In genomic region chr5:38809388-38810359, GRCh38 we compare ENCODE assay signal across 9 cellular contexts. TPM values are rescaled to one million over a fixed set of nuclear protein-coding genes. Genes with fewer than 3 reads are reported as not detected.
DNase-seq lines count a peak whose midpoint lies in the region; ATAC-seq, FAIRE-seq and TF ChIP-seq lines count a peak whose summit lies in the region.
"Had no signal": no experiment of that assay in that cellular context is flagged by ENCODE, and none has a peak within 500 bp of the region (broad histone marks: within the 10 kb centered on the region; RNA-seq: fewer than 3 reads in every experiment).

No MANE protein-coding gene starts in this region.

- H3K9me3 ChIP-seq in A673 (ENCODE audit: low read depth, low read length, poor library complexity, severe bottlenecking) (no peaks in the 10 kb centered on the region), OCI-LY3 (ENCODE audit: insufficient read depth, low read length) (no peaks in the 10 kb centered on the region), ovary (no peaks in the 10 kb centered on the region)

- WGBS in ovary, 3 donors, result 13 to 15% (median 13%) methylated on average over 14 of the region's 14 CpGs

- POLR2A ChIA-PET in A673 (lab: Charles Lee; ENCODE audit: low non-redundant PET), result interaction anchor here (0.6 to 0.7 kb wide), 2 partner anchors 91 to 284 kb away, joined by 3 read pairs; no protein-coding TSS in a partner anchor

- peak overlapping the region; percentile 16; the same call in 1 of the 2 replicates for H3K4me2 ChIP-seq in OCI-LY3 (ENCODE audit: low read length)

- TF ChIP-seq EP300 in ovary (IDR thresholded peaks at IDR 0.05), result no peak

- H3K27me3 Mint-ChIP-seq in activated T-helper 2 cell treated with anti-CD3 and anti-CD28 coated beads, Interferon-gamma antibody, Interleukin-2, Interleukin-4, amounts not matched to agents 10 μg/mL and 5 μg/mL and 100 μg/mL, durations not matched to agents 14 hours and 24 hours and 36 hours (ENCODE audit: low read depth), result peaks cover 14% of the 10 kb centered on the region

- no peak overlapping the region for H3K9ac ChIP-seq in OCI-LY3 (ENCODE audit: low read length)

- H3K4me3 Mint-ChIP-seq in activated T-helper 2 cell treated with anti-CD3 and anti-CD28 coated beads, Interferon-gamma antibody, Interleukin-2, Interleukin-4, amounts not matched to agents 10 μg/mL and 5 μg/mL and 100 μg/mL, durations not matched to agents 14 hours and 24 hours and 36 hours (ENCODE audit: low read depth), result no peak overlapping the region

- H4K20me1 ChIP-seq in OCI-LY3 (ENCODE audit: insufficient read depth, low read length), result no peaks in the 10 kb centered on the region

- no peak for FAIRE-seq in urothelium cell line (lab: Jason Lieb, UNC)

- BruUV-seq in A673 (replicated peaks; lab: Mats Ljungman, UMichigan), result TSS peak; percentile 45

- H3K4me3 ChIP-seq in A673 (ENCODE audit: low read depth, low read length, poor library complexity, severe bottlenecking) (no peak overlapping the region), OCI-LY3 (ENCODE audit: low read length) (no peak overlapping the region), ovary (no peak overlapping the region)

- H3K27me3 ChIP-seq in A673 (replicated peaks; ENCODE audit: insufficient read depth, low read depth, low read length, poor library complexity) (no peaks in the 10 kb centered on the region), OCI-LY3 (ENCODE audit: low read depth, low read length) (0 out of 2 replicates have a peak, but pooled peaks cover 3% of the 10 kb centered on the region), ovary (no peaks in the 10 kb centered on the region)

- no peaks in the 10 kb centered on the region for H3K9me3 Mint-ChIP-seq in activated T-helper 2 cell treated with anti-CD3 and anti-CD28 coated beads, Interferon-gamma antibody, Interleukin-2, Interleukin-4, amounts not matched to agents 10 μg/mL and 5 μg/mL and 100 μg/mL, durations not matched to agents 14 hours and 24 hours and 36 hours

- H3K27ac ChIP-seq in A673 (ENCODE audit: low read depth, low read length, poor library complexity, severe bottlenecking) (peak overlapping the region; percentile 66), OCI-LY3 (ENCODE audit: low read length) (no peak overlapping the region), ovary (peak overlapping the region in 1 of 2 donors; percentile 33)

- H3K4me1 ChIP-seq in A673 (ENCODE audit: insufficient read depth, low read length, poor library complexity, severe bottlenecking), result peaks cover 40% of the 10 kb centered on the region
- H3K4me1 ChIP-seq in OCI-LY3 (ENCODE audit: low read length), result no peaks in the 10 kb centered on the region
- peaks cover 1% of the 10 kb centered on the region for H3K4me1 ChIP-seq in ovary (ENCODE audit: insufficient read depth)

- no peaks in the 10 kb centered on the region for H3K79me2 ChIP-seq in OCI-LY3 (ENCODE audit: low read length)

- TF ChIP-seq CTCF in A673 (conservative IDR thresholded peaks at IDR 0.05; ENCODE audit: low read depth, low read length) (peak; percentile 91), OCI-LY3 (IDR thresholded peaks at IDR 0.05; ENCODE audit: low read depth, low read length) (peak; percentile 75), ovary (IDR thresholded peaks at IDR 0.05) (peak; percentile 43 to 88 (median 85))

- H3K36me3 Mint-ChIP-seq in activated T-helper 2 cell treated with anti-CD3 and anti-CD28 coated beads, Interferon-gamma antibody, Interleukin-2, Interleukin-4, amounts not matched to agents 10 μg/mL and 5 μg/mL and 100 μg/mL, durations not matched to agents 14 hours and 24 hours and 36 hours (ENCODE audit: low read depth), result no peaks in the 10 kb centered on the region
- H3K36me3 Mint-ChIP-seq: naive B cell had no signal

- CTCF ChIA-PET in A673 (lab: Charles Lee), result interaction anchor here (0.6 to 5.0 kb wide), 24 partner anchors 13 to 601 kb away, joined by 3 to 151 read pairs (median 4); no protein-coding TSS in a partner anchor

- DNase-seq in A673 (ENCODE audit: low spot score) (peak; percentile 94), Kasumi-1 (lab: John Stamatoyannopoulos, UW) (peak; percentile 86 to 87), globus pallidus (ENCODE audit: low spot score) (peak; percentile 84), ovary (peak; percentile 77 to 88 (median 85)), urothelium cell line (ENCODE audit: low spot score) (peak; percentile 88)
- peak; percentile 24 for DNase-seq in activated T-helper 2 cell treated with anti-CD3 and anti-CD28 coated beads, Interferon-gamma antibody, Interleukin-2, Interleukin-4, amounts not matched to agents 10 μg/mL and 5 μg/mL and 100 μg/mL, durations not matched to agents 14 hours and 24 hours and 36 hours (ENCODE audit: low spot score)
- DNase-seq: naive B cell had no signal

- ATAC-seq in GM18502 (IDR thresholded peaks at IDR 0.05; ENCODE audit: poor library complexity, unreplicated experiment), result peak; percentile 74

- H2AFZ ChIP-seq in OCI-LY3 (ENCODE audit: low read depth, low read length), result no peak overlapping the region

- H3K27ac Mint-ChIP-seq in activated T-helper 2 cell treated with anti-CD3 and anti-CD28 coated beads, Interferon-gamma antibody, Interleukin-2, Interleukin-4, amounts not matched to agents 10 μg/mL and 5 μg/mL and 100 μg/mL, durations not matched to agents 14 hours and 24 hours and 36 hours, result no peak overlapping the region
- H3K27ac Mint-ChIP-seq: naive B cell had no signal

- H3K36me3 ChIP-seq in A673 (ENCODE audit: insufficient read depth, low read length, poor library complexity, severe bottlenecking) (no peaks in the 10 kb centered on the region), OCI-LY3 (replicated peaks; ENCODE audit: low read depth, low read length) (no peaks in the 10 kb centered on the region), ovary (no peaks in the 10 kb centered on the region)

- no peak for TF ChIP-seq POLR2A in ovary (IDR thresholded peaks at IDR 0.05)

- intact Hi-C loops in A673 (cut with micrococcal nuclease; ENCODE audit: unreplicated experiment) (loop anchor here (1.0 to 5.0 kb wide), 9 partner anchors 58 to 601 kb away; partner anchors contain the start of gene LIFR), ovary (cut with DNase I) (loop anchor here (5.0 to 10.0 kb wide), 6 partner anchors 255 to 605 kb away; partner anchors contain the start of gene LIFR (in 1 of the 4))
- intact Hi-C loops in activated T-helper 2 cell treated with anti-CD3 and anti-CD28 coated beads, Interferon-gamma antibody, Interleukin-2, Interleukin-4, amounts not matched to agents 10 μg/mL and 5 μg/mL and 100 μg/mL, durations not matched to agents 14 hours and 24 hours and 36 hours (cut with micrococcal nuclease), result loop anchor here (1.0 to 5.0 kb wide), 2 partner anchors 252 to 368 kb away; partner anchors contain the start of gene LIFR

- peaks cover 10% of the 10 kb centered on the region for H3K4me1 Mint-ChIP-seq in activated T-helper 2 cell treated with anti-CD3 and anti-CD28 coated beads, Interferon-gamma antibody, Interleukin-2, Interleukin-4, amounts not matched to agents 10 μg/mL and 5 μg/mL and 100 μg/mL, durations not matched to agents 14 hours and 24 hours and 36 hours (ENCODE audit: low read depth)
- H3K4me1 Mint-ChIP-seq: naive B cell had no signal

RNA-seq across cellular contexts. Expression of gene OSMR, which starts 36.1 kb away (rescaled TPM):
- total RNA-seq in A673 (2021) (28.6 and 31.6 TPM in 2 replicates), ovary (10 to 100 TPM; 21.9 to 87.1 (median 49.4) TPM)
- 0.07 TPM in 1 of 2 replicates, not detected in the other for total RNA-seq in activated T-helper 2 cell treated with anti-CD3 and anti-CD28 coated beads, Interferon-gamma antibody, Interleukin-2, Interleukin-4, amounts not matched to agents 10 μg/mL and 5 μg/mL and 100 μg/mL, durations not matched to agents 14 hours and 24 hours and 36 hours
- 10 to 100 TPM; 16.6 to 47.9 TPM for polyA plus RNA-seq in ovary

Comparison
In these comparisons a context has a peak if more than half of its experiments do, and no peak if none do; other contexts are left out.
1. DNase-seq: peak in every context shown above with its lines; median percentile 94 in A673; 88 in urothelium cell line; 86 in Kasumi-1; 85 in ovary; 84 in globus pallidus; 24 in activated T-helper 2 cell treated with anti-CD3 and anti-CD28 coated beads, Interferon-gamma antibody, Interleukin-2, Interleukin-4, amounts not matched to agents 10 μg/mL and 5 μg/mL and 100 μg/mL, durations not matched to agents 14 hours and 24 hours and 36 hours.
2. RNA of gene OSMR, which starts 36.1 kb away (total RNA-seq): 21.9 to 87.1 TPM in ovary and 28.6 to 31.6 TPM in A673; 0.07 TPM in activated T-helper 2 cell treated with anti-CD3 and anti-CD28 coated beads, Interferon-gamma antibody, Interleukin-2, Interleukin-4, amounts not matched to agents 10 μg/mL and 5 μg/mL and 100 μg/mL, durations not matched to agents 14 hours and 24 hours and 36 hours; every median in the first group is over 10 times any median in the second.
3. Peak in every context shown above with its lines, with median percentiles within 50 percentile points of each other: CTCF ChIP-seq.